In the genomic region with DNA sequence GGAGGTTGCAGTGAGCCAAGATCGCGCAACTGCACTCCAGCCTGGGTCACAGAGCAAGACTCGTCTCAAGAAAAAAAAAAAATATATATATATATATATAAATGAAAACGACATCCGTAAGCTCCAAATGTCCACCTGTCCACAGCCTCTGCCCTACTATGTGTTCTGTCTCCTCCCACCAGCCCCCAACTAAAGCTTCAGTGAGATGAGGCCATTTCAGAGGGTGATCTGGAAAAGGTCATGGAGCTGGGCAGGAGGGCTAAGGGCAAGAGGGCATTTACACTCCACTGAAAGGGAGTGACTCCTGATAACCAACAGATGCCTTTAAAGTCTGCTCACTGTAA, we compare ENCODE assay signal across 3 cellular contexts.
TF ChIP-seq lines count a peak whose summit lies in the region.

No MANE protein-coding gene starts in this region.

TF ChIP-seq in SK-N-SH, 30 proteins besides CTCF, POLR2A, EP300 and RAD21:
- TF ChIP-seq GABPA (IDR thresholded peaks at IDR 0.05; ENCODE audit: low read depth) (no peak), FOXJ3 (CRISPR knock-in tag; IDR thresholded peaks at IDR 0.05) (no peak), SMC3 (IDR thresholded peaks at IDR 0.05; ENCODE audit: low read depth, low read length) (no peak)

TF ChIP-seq in SK-N-SH treated with all-trans-retinoic acid at 6 μM for 48 hours, 23 proteins besides CTCF, POLR2A, EP300 and RAD21:
- TF ChIP-seq CSDC2 (CRISPR knock-in tag; IDR thresholded peaks at IDR 0.05), result no peak
- TF ChIP-seq BACH2 (CRISPR knock-in tag; IDR thresholded peaks at IDR 0.05; ENCODE audit: borderline replicate concordance), result no peak
- TF ChIP-seq ZFP30 (CRISPR knock-in tag; IDR thresholded peaks at IDR 0.05), result no peak

TF ChIP-seq in H1, 55 proteins besides CTCF, POLR2A, EP300 and RAD21:
- TF ChIP-seq, protein P1, sequence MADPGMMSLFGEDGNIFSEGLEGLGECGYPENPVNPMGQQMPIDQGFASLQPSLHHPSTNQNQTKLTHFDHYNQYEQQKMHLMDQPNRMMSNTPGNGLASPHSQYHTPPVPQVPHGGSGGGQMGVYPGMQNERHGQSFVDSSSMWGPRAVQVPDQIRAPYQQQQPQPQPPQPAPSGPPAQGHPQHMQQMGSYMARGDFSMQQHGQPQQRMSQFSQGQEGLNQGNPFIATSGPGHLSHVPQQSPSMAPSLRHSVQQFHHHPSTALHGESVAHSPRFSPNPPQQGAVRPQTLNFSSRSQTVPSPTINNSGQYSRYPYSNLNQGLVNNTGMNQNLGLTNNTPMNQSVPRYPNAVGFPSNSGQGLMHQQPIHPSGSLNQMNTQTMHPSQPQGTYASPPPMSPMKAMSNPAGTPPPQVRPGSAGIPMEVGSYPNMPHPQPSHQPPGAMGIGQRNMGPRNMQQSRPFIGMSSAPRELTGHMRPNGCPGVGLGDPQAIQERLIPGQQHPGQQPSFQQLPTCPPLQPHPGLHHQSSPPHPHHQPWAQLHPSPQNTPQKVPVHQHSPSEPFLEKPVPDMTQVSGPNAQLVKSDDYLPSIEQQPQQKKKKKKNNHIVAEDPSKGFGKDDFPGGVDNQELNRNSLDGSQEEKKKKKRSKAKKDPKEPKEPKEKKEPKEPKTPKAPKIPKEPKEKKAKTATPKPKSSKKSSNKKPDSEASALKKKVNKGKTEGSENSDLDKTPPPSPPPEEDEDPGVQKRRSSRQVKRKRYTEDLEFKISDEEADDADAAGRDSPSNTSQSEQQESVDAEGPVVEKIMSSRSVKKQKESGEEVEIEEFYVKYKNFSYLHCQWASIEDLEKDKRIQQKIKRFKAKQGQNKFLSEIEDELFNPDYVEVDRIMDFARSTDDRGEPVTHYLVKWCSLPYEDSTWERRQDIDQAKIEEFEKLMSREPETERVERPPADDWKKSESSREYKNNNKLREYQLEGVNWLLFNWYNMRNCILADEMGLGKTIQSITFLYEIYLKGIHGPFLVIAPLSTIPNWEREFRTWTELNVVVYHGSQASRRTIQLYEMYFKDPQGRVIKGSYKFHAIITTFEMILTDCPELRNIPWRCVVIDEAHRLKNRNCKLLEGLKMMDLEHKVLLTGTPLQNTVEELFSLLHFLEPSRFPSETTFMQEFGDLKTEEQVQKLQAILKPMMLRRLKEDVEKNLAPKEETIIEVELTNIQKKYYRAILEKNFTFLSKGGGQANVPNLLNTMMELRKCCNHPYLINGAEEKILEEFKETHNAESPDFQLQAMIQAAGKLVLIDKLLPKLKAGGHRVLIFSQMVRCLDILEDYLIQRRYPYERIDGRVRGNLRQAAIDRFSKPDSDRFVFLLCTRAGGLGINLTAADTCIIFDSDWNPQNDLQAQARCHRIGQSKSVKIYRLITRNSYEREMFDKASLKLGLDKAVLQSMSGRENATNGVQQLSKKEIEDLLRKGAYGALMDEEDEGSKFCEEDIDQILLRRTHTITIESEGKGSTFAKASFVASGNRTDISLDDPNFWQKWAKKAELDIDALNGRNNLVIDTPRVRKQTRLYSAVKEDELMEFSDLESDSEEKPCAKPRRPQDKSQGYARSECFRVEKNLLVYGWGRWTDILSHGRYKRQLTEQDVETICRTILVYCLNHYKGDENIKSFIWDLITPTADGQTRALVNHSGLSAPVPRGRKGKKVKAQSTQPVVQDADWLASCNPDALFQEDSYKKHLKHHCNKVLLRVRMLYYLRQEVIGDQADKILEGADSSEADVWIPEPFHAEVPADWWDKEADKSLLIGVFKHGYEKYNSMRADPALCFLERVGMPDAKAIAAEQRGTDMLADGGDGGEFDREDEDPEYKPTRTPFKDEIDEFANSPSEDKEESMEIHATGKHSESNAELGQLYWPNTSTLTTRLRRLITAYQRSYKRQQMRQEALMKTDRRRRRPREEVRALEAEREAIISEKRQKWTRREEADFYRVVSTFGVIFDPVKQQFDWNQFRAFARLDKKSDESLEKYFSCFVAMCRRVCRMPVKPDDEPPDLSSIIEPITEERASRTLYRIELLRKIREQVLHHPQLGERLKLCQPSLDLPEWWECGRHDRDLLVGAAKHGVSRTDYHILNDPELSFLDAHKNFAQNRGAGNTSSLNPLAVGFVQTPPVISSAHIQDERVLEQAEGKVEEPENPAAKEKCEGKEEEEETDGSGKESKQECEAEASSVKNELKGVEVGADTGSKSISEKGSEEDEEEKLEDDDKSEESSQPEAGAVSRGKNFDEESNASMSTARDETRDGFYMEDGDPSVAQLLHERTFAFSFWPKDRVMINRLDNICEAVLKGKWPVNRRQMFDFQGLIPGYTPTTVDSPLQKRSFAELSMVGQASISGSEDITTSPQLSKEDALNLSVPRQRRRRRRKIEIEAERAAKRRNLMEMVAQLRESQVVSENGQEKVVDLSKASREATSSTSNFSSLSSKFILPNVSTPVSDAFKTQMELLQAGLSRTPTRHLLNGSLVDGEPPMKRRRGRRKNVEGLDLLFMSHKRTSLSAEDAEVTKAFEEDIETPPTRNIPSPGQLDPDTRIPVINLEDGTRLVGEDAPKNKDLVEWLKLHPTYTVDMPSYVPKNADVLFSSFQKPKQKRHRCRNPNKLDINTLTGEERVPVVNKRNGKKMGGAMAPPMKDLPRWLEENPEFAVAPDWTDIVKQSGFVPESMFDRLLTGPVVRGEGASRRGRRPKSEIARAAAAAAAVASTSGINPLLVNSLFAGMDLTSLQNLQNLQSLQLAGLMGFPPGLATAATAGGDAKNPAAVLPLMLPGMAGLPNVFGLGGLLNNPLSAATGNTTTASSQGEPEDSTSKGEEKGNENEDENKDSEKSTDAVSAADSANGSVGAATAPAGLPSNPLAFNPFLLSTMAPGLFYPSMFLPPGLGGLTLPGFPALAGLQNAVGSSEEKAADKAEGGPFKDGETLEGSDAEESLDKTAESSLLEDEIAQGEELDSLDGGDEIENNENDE (IDR thresholded peaks at IDR 0.05; ENCODE audit: insufficient replicate concordance, low read length), result no peak
- TF ChIP-seq, protein P2, sequence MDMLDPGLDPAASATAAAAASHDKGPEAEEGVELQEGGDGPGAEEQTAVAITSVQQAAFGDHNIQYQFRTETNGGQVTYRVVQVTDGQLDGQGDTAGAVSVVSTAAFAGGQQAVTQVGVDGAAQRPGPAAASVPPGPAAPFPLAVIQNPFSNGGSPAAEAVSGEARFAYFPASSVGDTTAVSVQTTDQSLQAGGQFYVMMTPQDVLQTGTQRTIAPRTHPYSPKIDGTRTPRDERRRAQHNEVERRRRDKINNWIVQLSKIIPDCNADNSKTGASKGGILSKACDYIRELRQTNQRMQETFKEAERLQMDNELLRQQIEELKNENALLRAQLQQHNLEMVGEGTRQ (IDR thresholded peaks at IDR 0.05; ENCODE audit: low read length), result no peak
- TF ChIP-seq CHD1 (IDR thresholded peaks at IDR 0.05; ENCODE audit: low read depth, low read length), result no peak
- TF ChIP-seq NANOG (IDR thresholded peaks at IDR 0.05; ENCODE audit: insufficient read depth, low read depth, low read length, poor library complexity, severe bottlenecking), result no peak
- TF ChIP-seq HDAC6 (IDR thresholded peaks at IDR 0.05; ENCODE audit: low read depth, low read length), result no peak
